1 cellular context compared by ENCODE assay signal in the genomic region with DNA sequence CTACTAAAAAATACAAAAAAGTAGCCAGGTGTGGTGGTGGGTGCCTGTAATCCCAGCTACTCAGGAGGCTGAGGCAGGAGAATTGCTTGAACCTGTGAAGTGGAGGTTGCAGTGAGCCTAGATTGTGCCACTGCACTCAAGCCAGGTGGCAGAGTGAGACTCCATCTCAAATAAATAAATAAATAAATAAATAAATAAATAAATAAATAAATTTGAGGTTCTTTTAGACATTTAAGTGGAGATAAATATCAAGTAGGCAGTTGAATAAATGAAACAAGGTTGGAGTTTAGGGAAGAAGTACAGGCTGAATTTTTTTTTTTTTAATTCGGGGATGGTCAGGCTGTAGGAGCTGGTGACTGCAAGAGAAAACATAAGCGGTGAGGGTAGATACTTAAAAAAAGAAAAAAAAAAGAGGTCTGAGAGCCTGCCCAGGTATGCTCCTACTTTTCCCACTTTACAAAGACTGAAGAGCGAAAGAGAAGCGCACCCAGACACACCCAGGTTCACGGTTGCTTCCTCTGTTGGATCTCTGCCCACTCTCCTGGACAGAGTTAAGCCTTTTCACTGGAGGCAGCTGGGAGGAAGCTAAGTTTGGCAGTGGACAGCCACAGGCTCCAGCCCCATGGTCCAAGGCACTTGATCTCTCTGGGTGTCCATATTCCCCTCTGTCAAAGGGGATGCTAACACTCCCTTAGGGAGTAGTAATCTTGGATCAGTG.
TF ChIP-seq lines count a peak whose summit lies in the region.

No MANE protein-coding gene starts in this region.

TF ChIP-seq in SK-N-SH, 30 proteins besides CTCF, POLR2A, EP300 and RAD21 (continued from another document):
- no peak for TF ChIP-seq ZBTB33 (IDR thresholded peaks at IDR 0.05; ENCODE audit: borderline replicate concordance, low read depth)
